16 cellular contexts compared by ENCODE assay signal in the genomic region with DNA sequence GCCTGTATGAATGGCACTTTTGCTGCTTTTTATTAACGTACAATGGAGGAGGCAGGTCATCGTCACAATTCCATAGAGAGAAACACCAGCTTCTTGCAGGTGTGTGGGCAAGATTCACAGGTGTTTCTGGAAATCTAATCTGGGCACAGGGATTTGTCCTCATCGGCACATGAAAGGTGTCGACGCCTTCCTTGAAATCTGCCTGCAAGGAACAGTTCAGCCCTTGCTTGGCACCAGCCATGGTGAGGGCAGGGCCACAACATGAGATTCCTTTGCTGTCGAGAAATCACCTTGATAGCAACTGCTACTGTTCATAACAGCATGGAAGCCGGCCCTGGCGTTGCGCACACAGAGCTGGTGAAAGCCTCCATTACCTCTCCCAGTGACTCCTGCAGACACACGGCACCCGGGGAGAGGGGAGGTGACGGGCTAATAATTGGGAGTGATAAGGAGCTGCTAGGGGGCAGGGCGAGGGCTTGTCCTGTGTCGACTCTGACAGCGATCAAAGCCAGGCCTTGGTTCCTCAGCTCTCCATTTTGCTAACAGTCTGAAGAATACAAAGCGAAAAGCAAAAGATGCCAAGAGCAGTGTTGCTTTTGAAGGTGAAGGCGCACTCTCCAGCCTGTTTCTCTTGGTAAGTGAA.
DNase-seq lines count a peak whose midpoint lies in the region; ATAC-seq and TF ChIP-seq lines count a peak whose summit lies in the region.
"Had no signal": no experiment of that assay in that cellular context is flagged by ENCODE, and none has a peak within 500 bp of the region (broad histone marks: within the 10 kb centered on the region; RNA-seq: fewer than 3 reads in every experiment).

No MANE protein-coding gene starts in this region.

- H3K4me3 Mint-ChIP-seq in WTC11: no peak overlapping the region
- H3K4me3 Mint-ChIP-seq in activated T-cell treated with anti-CD3 and anti-CD28 coated beads, Interleukin-2, amount 50 U/mL, for 72 hours: no peak overlapping the region
- H3K4me3 Mint-ChIP-seq: B cell; CD14-positive monocyte; CD8-positive, alpha-beta memory T cell had no signal

- peak overlapping the region; percentile 11 for H3K4ac ChIP-seq in trophoblast cell (ENCODE audit: low read depth, low read length)

- no peaks in the 10 kb centered on the region for H4K20me1 ChIP-seq in HCT116 (ENCODE audit: insufficient read depth)

- H3K36me3 Mint-ChIP-seq in WTC11: no peaks in the 10 kb centered on the region
- H3K36me3 Mint-ChIP-seq in activated T-cell treated with anti-CD3 and anti-CD28 coated beads, Interleukin-2, amount 50 U/mL, for 72 hours (ENCODE audit: insufficient read depth in 2 of 2): no peaks in the 10 kb centered on the region
- H3K36me3 Mint-ChIP-seq: CD14-positive monocyte; CD8-positive, alpha-beta memory T cell had no signal

- no peak for TF ChIP-seq CTCF in HCT116 (IDR thresholded peaks at IDR 0.05 in 2 of 3, conservative IDR thresholded peaks at IDR 0.05 in 1 of 3; ENCODE audit: borderline replicate concordance in 1 of 3, insufficient read depth in 1 of 3, low read depth in 2 of 3, low read length in 2 of 3)
- no peak for TF ChIP-seq CTCF in WTC11 (IDR thresholded peaks at IDR 0.05)

- H2BK120ac ChIP-seq in trophoblast cell (ENCODE audit: insufficient read depth, low read length, poor library complexity): peak overlapping the region; percentile 62

- H3K9me2 ChIP-seq in HCT116 (ENCODE audit: insufficient read depth): no peaks in the 10 kb centered on the region

- WGBS in trophoblast cell (ENCODE audit: extremely low coverage, insufficient coverage, insufficient read length): no CpG with 5 or more reads among the region's 17 CpGs

- H3K27ac Mint-ChIP-seq in WTC11: no peak overlapping the region
- H3K27ac Mint-ChIP-seq in activated T-cell treated with anti-CD3 and anti-CD28 coated beads, Interleukin-2, amount 50 U/mL, for 72 hours: no peak overlapping the region
- H3K27ac Mint-ChIP-seq: B cell; CD14-positive monocyte; CD8-positive, alpha-beta memory T cell had no signal

- H2AFZ ChIP-seq in HCT116 (ENCODE audit: low read depth, low read length, poor library complexity, severe bottlenecking) (no peak overlapping the region), trophoblast cell (ENCODE audit: insufficient read depth, low read length, poor library complexity) (no peak overlapping the region)

- H3K27ac ChIP-seq in HCT116 (ENCODE audit: low read depth, low read length): no peak overlapping the region
- peak overlapping the region; percentile 35 for H3K27ac ChIP-seq in trophoblast cell (ENCODE audit: low read depth, low read length)

- peaks cover 15 to 33% of the 10 kb centered on the region in 2 experiments for H3K4me1 ChIP-seq in HCT116 (ENCODE audit: control insufficient read depth in 1 of 2, insufficient read depth in 2 of 2, low read length in 2 of 2)
- peaks cover 29 to 35% of the 10 kb centered on the region in 2 experiments for H3K4me1 ChIP-seq in trophoblast cell (ENCODE audit: control insufficient read depth in 1 of 2, insufficient read depth in 2 of 2, low read length in 2 of 2)

- BruUV-seq in HCT116 (replicated peaks; lab: Mats Ljungman, UMichigan): no TSS peak

- POLR2A ChIA-PET in HCT116 (lab: Charles Lee) (no interaction called here), WTC11 (lab: Charles Lee) (no interaction called here)

- ATAC-seq in HCT116 (no peak), WTC11 (no peak)
- ATAC-seq in activated T-cell treated with anti-CD3 and anti-CD28 coated beads, Interleukin-2, amount 50 U/mL, for 72 hours (replicated peaks in 1 of 2): no peak
- ATAC-seq: K562 had no signal

- H4K8ac ChIP-seq in trophoblast cell (ENCODE audit: low read depth, low read length): peak overlapping the region; percentile 43

- H3K27me3 ChIP-seq in HCT116 (ENCODE audit: insufficient read depth, low read length): no peaks in the 10 kb centered on the region
- H3K27me3 ChIP-seq in trophoblast cell (ENCODE audit: insufficient read depth, low read length): no peaks in the 10 kb centered on the region

- peak overlapping the region; percentile 56 for H3K14ac ChIP-seq in trophoblast cell (ENCODE audit: low read length)

- intact Hi-C loops in HCT116 (cut with micrococcal nuclease): no loop called here

- H3K9me3 ChIP-seq in HCT116 (ENCODE audit: control insufficient read depth in 1 of 2, insufficient read depth in 1 of 2, low read depth in 1 of 2, low read length in 2 of 2): no peaks in the 10 kb centered on the region
- H3K9me3 ChIP-seq in trophoblast cell (ENCODE audit: insufficient read depth, low read depth, low read length): no peaks in the 10 kb centered on the region
- H3K9me3 ChIP-seq: Caco-2 had no signal

- H3K27me3 Mint-ChIP-seq in WTC11 (ENCODE audit: low read depth): peaks cover 6% of the 10 kb centered on the region
- peaks cover 11% of the 10 kb centered on the region for H3K27me3 Mint-ChIP-seq in activated T-cell treated with anti-CD3 and anti-CD28 coated beads, Interleukin-2, amount 50 U/mL, for 72 hours (ENCODE audit: low read depth)

- H3K79me1 ChIP-seq in trophoblast cell (ENCODE audit: low read length): peaks cover 46% of the 10 kb centered on the region

- peak overlapping the region; percentile 79 for H3K18ac ChIP-seq in trophoblast cell (ENCODE audit: low read length)

- H2BK12ac ChIP-seq in trophoblast cell (ENCODE audit: low read length): peak overlapping the region; percentile 86

- H3K23ac ChIP-seq in trophoblast cell (ENCODE audit: low read length): no peak overlapping the region

- DNase-seq in HCT116 (ENCODE audit: low read depth, low spot score) (no peak), WTC11 (ENCODE audit: low spot score) (no peak), islet precursor cell (peak; percentile 61), trophoblast cell (no peak), putamen (ENCODE audit: low spot score) (no peak), germinal center (ENCODE audit: low spot score) (no peak)
- no peak for DNase-seq in activated T-cell treated with anti-CD3 and anti-CD28 coated beads, Interleukin-2, amount 50 U/mL, for 72 hours
- no peak for DNase-seq in stimulated activated CD4-positive, alpha-beta T cell treated with anti-CD3 and anti-CD28 coated beads, Interleukin-4, amount 100 ng/mL, for 4 hours
- DNase-seq: Caco-2; CD8-positive, alpha-beta memory T cell; DND-41; GF-D8; H7 had no signal

- TF ChIP-seq POLR2A in HCT116 (IDR thresholded peaks at IDR 0.05; ENCODE audit: borderline replicate concordance, extremely low read depth, insufficient read depth, insufficient read length): no peak

- RAD21 ChIA-PET in HCT116 (lab: Charles Lee; ENCODE audit: low non-redundant PET in 1 of 2, low total read pairs in 2 of 2, uncharacterized antibody in 2 of 2, unreplicated experiment in 2 of 2): no interaction called here

- TF ChIP-seq RAD21 in HCT116 (IDR thresholded peaks at IDR 0.05; ENCODE audit: low read depth): no peak

- peaks cover 25% of the 10 kb centered on the region for H3K4me1 Mint-ChIP-seq in WTC11
- H3K4me1 Mint-ChIP-seq in activated T-cell treated with anti-CD3 and anti-CD28 coated beads, Interleukin-2, amount 50 U/mL, for 72 hours (ENCODE audit: low read depth): no peaks in the 10 kb centered on the region
- H3K4me1 Mint-ChIP-seq: CD14-positive monocyte; CD8-positive, alpha-beta memory T cell had no signal

- H3K9ac ChIP-seq in HCT116 (ENCODE audit: low read length): no peak overlapping the region
- H3K9ac ChIP-seq in trophoblast cell (ENCODE audit: low read length): no peak overlapping the region

- CTCF ChIA-PET in HCT116 (lab: Charles Lee) (no interaction called here), WTC11 (lab: Charles Lee) (no interaction called here)

- H4K12ac ChIP-seq in trophoblast cell (ENCODE audit: low read depth, low read length): no peak overlapping the region

- H3K36me3 ChIP-seq in HCT116 (ENCODE audit: control insufficient read depth in 1 of 2, insufficient read depth in 2 of 2, low read length in 2 of 2): no peaks in the 10 kb centered on the region
- H3K36me3 ChIP-seq in trophoblast cell (ENCODE audit: control insufficient read depth in 1 of 2, insufficient read depth in 2 of 2, low read length in 2 of 2): no peaks in the 10 kb centered on the region

- peak overlapping the region; percentile 84 for H2BK5ac ChIP-seq in trophoblast cell (ENCODE audit: low read depth, low read length, poor library complexity)

- H2AK5ac ChIP-seq in trophoblast cell (ENCODE audit: low read length): peak overlapping the region; percentile 75

- H3K79me2 ChIP-seq in HCT116 (ENCODE audit: insufficient read depth, low read length) (no peaks in the 10 kb centered on the region), trophoblast cell (ENCODE audit: control insufficient read depth, insufficient read depth, low read length, poor library complexity) (peaks cover 8% of the 10 kb centered on the region)

- no peak overlapping the region for H3K4me3 ChIP-seq in HCT116 (replicated peaks in 1 of 2; ENCODE audit: low read depth in 1 of 2, low read length in 2 of 2)
- no peak overlapping the region for H3K4me3 ChIP-seq in trophoblast cell (ENCODE audit: low read depth, low read length)
- H3K4me3 ChIP-seq: K562 had no signal

- no peaks in the 10 kb centered on the region for H3K9me3 Mint-ChIP-seq in WTC11
- H3K9me3 Mint-ChIP-seq in activated T-cell treated with anti-CD3 and anti-CD28 coated beads, Interleukin-2, amount 50 U/mL, for 72 hours: no peaks in the 10 kb centered on the region
- H3K9me3 Mint-ChIP-seq: CD8-positive, alpha-beta memory T cell had no signal

- H4K91ac ChIP-seq in trophoblast cell (ENCODE audit: low read depth, low read length): peak overlapping the region; percentile 76

- no peak overlapping the region for H3K4me2 ChIP-seq in HCT116 (ENCODE audit: low read length)
- H3K4me2 ChIP-seq in trophoblast cell (ENCODE audit: low read length): no peak overlapping the region

TF ChIP-seq in HCT116, 20 proteins besides CTCF, POLR2A, EP300 and RAD21 (continues in another document):
- peak; percentile 28; the same call in 1 of the 2 replicates for TF ChIP-seq CBX3 (IDR thresholded peaks at IDR 0.05; ENCODE audit: low read depth)
- TF ChIP-seq, protein P1, sequence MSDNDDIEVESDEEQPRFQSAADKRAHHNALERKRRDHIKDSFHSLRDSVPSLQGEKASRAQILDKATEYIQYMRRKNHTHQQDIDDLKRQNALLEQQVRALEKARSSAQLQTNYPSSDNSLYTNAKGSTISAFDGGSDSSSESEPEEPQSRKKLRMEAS (IDR thresholded peaks at IDR 0.05): peak; percentile 25; the same call in 1 of the 2 replicates
- TF ChIP-seq SRF (IDR thresholded peaks at IDR 0.05; ENCODE audit: low read depth): no peak
- TF ChIP-seq ELF1 (IDR thresholded peaks at IDR 0.05; ENCODE audit: borderline replicate concordance, low read depth): no peak
- no peak for TF ChIP-seq EZH2 (IDR thresholded peaks at IDR 0.05)

TF ChIP-seq in WTC11, 78 proteins besides CTCF, POLR2A, EP300 and RAD21:
- TF ChIP-seq OVOL2 (CRISPR knock-in tag; IDR thresholded peaks at IDR 0.05; ENCODE audit: borderline replicate concordance): no peak
- TF ChIP-seq, protein P1 (CRISPR knock-in tag; IDR thresholded peaks at IDR 0.05): peak; percentile 55; the same call in 1 of the 2 replicates
TF ChIP-seq in WTC11: peak in this region for 1.
